In the genomic region with DNA sequence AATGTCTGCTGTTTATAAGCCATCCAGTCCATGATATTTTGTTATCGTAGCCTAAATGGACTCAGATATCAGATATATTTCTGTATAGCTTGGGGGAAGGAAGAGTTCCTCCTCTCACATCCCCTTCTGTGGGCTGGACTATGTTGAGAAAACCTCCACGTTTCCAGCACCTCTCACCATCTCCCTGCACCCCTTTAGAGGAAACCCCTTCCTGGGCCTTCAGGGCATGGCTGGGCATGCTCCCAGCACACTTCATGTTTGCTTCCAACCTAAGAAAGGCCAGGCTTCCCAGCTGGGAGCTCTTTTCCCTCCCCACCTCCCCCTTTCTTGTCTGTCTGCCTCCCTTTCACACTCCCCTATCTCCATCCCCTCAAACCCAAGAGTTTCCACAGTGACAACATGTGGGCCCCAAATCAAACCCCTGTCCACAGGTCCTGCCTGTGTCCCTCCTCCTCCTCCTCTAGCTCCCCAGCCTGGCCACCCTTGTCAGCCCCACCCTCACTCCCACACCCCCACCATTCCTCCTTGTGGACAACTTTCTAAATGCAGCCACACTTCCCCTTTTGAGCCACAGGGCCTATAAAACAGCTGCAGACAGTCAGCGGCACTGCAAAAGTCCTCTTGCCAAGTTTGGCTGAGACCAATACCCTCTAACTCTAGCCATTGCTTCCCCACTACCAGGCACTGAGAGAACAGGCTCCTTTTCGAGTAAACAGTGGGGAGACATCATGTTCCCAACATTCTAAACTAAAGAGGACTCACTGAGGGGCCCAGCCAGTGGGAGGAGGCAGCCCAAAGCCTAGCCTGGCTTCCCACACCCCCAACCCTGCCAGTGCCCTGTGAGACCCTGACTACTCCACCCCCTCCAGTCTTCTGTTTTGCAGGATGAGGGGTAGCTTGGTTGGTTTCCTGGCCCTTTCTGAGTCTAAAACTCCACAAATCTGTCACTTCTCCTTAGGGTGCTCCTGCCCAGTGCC, we compare ENCODE assay signal across 2 cellular contexts.
A peak's percentile ranks its signal among the peaks of the same experiment; 100 is the strongest.
TF ChIP-seq lines count a peak whose summit lies in the region.

No MANE protein-coding gene starts in this region.

TF ChIP-seq in K562, 482 proteins besides CTCF, POLR2A, EP300 and RAD21 (continues in another document):
- TF ChIP-seq, protein P1, sequence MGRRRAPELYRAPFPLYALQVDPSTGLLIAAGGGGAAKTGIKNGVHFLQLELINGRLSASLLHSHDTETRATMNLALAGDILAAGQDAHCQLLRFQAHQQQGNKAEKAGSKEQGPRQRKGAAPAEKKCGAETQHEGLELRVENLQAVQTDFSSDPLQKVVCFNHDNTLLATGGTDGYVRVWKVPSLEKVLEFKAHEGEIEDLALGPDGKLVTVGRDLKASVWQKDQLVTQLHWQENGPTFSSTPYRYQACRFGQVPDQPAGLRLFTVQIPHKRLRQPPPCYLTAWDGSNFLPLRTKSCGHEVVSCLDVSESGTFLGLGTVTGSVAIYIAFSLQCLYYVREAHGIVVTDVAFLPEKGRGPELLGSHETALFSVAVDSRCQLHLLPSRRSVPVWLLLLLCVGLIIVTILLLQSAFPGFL (CRISPR knock-in tag; IDR thresholded peaks at IDR 0.05) = no peak
- TF ChIP-seq ELF4 (CRISPR knock-in tag; IDR thresholded peaks at IDR 0.05) (0 out of 2 replicates have a peak, but pooled peaks have one; percentile 17), JUND (IDR thresholded peaks at IDR 0.05; ENCODE audit: borderline replicate concordance, low read depth, low read length) (0 out of 2 replicates have a peak, but pooled peaks have one; percentile 23), JUND (tag; IDR thresholded peaks at IDR 0.05; ENCODE audit: borderline replicate concordance, low read depth, low read length) (peak; percentile 30; the same call in 1 of the 3 replicates), FOXK2 (conservative IDR thresholded peaks at IDR 0.05 in 1 of 2, IDR thresholded peaks at IDR 0.05 in 1 of 2; ENCODE audit: low read depth in 2 of 2) (peak; percentile 68 to 78), DPF2 (IDR thresholded peaks at IDR 0.05) (peak; percentile 37; the same call in 1 of the 2 replicates), EGR1 (conservative IDR thresholded peaks at IDR 0.05) (peak; percentile 65), HDAC1 (IDR thresholded peaks at IDR 0.05) (peak in 1 of 2 experiments; percentile 36; a peak in 1 of 4 replicates), E2F3 (CRISPR knock-in tag; IDR thresholded peaks at IDR 0.05) (no peak), TAL1 (IDR thresholded peaks at IDR 0.05) (0 out of 2 replicates have a peak, but pooled peaks have one; percentile 3), ZFX (CRISPR knock-in tag; IDR thresholded peaks at IDR 0.05) (peak; percentile 65)
- TF ChIP-seq, protein P2, sequence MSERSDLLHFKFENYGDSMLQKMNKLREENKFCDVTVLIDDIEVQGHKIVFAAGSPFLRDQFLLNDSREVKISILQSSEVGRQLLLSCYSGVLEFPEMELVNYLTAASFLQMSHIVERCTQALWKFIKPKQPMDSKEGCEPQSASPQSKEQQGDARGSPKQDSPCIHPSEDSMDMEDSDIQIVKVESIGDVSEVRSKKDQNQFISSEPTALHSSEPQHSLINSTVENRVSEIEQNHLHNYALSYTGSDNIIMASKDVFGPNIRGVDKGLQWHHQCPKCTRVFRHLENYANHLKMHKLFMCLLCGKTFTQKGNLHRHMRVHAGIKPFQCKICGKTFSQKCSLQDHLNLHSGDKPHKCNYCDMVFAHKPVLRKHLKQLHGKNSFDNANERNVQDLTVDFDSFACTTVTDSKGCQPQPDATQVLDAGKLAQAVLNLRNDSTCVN (CRISPR knock-in tag; IDR thresholded peaks at IDR 0.05) = peak; percentile 76; the same call in 1 of the 2 replicates
- TF ChIP-seq, protein P3, sequence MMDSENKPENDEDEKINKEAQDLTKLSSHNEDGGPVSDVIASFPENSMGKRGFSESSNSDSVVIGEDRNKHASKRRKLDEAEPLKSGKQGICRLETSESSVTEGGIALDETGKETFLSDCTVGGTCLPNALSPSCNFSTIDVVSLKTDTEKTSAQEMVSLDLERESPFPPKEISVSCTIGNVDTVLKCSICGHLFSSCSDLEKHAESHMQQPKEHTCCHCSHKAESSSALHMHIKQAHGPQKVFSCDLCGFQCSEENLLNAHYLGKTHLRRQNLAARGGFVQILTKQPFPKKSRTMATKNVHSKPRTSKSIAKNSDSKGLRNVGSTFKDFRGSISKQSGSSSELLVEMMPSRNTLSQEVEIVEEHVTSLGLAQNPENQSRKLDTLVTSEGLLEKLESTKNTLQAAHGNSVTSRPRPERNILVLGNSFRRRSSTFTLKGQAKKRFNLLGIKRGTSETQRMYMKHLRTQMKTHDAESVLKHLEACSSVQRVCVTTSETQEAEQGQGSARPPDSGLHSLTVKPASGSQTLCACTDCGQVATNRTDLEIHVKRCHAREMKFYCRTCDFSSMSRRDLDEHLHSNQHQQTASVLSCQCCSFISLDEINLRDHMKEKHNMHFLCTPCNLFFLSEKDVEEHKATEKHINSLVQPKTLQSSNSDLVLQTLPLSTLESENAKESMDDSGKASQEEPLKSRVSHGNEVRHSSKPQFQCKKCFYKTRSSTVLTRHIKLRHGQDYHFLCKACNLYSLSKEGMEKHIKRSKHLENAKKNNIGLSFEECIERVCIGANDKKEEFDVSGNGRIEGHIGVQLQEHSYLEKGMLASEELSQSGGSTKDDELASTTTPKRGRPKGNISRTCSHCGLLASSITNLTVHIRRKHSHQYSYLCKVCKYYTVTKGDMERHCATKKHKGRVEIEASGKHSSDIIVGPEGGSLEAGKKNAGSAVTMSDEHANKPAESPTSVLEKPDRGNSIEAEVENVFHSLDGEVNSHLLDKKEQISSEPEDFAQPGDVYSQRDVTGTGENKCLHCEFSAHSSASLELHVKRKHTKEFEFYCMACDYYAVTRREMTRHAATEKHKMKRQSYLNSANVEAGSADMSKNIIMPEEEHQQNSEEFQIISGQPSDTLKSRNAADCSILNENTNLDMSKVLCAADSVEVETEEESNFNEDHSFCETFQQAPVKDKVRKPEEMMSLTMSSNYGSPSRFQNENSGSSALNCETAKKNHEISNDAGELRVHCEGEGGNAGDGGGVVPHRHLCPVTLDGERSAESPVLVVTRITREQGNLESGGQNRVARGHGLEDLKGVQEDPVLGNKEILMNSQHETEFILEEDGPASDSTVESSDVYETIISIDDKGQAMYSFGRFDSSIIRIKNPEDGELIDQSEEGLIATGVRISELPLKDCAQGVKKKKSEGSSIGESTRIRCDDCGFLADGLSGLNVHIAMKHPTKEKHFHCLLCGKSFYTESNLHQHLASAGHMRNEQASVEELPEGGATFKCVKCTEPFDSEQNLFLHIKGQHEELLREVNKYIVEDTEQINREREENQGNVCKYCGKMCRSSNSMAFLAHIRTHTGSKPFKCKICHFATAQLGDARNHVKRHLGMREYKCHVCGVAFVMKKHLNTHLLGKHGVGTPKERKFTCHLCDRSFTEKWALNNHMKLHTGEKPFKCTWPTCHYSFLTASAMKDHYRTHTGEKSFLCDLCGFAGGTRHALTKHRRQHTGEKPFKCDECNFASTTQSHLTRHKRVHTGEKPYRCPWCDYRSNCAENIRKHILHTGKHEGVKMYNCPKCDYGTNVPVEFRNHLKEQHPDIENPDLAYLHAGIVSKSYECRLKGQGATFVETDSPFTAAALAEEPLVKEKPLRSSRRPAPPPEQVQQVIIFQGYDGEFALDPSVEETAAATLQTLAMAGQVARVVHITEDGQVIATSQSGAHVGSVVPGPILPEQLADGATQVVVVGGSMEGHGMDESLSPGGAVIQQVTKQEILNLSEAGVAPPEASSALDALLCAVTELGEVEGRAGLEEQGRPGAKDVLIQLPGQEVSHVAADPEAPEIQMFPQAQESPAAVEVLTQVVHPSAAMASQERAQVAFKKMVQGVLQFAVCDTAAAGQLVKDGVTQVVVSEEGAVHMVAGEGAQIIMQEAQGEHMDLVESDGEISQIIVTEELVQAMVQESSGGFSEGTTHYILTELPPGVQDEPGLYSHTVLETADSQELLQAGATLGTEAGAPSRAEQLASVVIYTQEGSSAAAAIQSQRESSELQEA (IDR thresholded peaks at IDR 0.05; ENCODE audit: low read depth) = no peak

TF ChIP-seq in liver, 16 proteins besides CTCF, POLR2A, EP300 and RAD21 (continued from another document):
- TF ChIP-seq, protein P4, sequence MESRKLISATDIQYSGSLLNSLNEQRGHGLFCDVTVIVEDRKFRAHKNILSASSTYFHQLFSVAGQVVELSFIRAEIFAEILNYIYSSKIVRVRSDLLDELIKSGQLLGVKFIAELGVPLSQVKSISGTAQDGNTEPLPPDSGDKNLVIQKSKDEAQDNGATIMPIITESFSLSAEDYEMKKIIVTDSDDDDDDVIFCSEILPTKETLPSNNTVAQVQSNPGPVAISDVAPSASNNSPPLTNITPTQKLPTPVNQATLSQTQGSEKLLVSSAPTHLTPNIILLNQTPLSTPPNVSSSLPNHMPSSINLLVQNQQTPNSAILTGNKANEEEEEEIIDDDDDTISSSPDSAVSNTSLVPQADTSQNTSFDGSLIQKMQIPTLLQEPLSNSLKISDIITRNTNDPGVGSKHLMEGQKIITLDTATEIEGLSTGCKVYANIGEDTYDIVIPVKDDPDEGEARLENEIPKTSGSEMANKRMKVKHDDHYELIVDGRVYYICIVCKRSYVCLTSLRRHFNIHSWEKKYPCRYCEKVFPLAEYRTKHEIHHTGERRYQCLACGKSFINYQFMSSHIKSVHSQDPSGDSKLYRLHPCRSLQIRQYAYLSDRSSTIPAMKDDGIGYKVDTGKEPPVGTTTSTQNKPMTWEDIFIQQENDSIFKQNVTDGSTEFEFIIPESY (IDR thresholded peaks at IDR 0.05) = no peak
- TF ChIP-seq, protein P5, sequence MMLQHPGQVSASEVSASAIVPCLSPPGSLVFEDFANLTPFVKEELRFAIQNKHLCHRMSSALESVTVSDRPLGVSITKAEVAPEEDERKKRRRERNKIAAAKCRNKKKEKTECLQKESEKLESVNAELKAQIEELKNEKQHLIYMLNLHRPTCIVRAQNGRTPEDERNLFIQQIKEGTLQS (IDR thresholded peaks at IDR 0.05) = no peak
- peak; percentile 39 for TF ChIP-seq SP1 (IDR thresholded peaks at IDR 0.05)
- TF ChIP-seq, protein P6, sequence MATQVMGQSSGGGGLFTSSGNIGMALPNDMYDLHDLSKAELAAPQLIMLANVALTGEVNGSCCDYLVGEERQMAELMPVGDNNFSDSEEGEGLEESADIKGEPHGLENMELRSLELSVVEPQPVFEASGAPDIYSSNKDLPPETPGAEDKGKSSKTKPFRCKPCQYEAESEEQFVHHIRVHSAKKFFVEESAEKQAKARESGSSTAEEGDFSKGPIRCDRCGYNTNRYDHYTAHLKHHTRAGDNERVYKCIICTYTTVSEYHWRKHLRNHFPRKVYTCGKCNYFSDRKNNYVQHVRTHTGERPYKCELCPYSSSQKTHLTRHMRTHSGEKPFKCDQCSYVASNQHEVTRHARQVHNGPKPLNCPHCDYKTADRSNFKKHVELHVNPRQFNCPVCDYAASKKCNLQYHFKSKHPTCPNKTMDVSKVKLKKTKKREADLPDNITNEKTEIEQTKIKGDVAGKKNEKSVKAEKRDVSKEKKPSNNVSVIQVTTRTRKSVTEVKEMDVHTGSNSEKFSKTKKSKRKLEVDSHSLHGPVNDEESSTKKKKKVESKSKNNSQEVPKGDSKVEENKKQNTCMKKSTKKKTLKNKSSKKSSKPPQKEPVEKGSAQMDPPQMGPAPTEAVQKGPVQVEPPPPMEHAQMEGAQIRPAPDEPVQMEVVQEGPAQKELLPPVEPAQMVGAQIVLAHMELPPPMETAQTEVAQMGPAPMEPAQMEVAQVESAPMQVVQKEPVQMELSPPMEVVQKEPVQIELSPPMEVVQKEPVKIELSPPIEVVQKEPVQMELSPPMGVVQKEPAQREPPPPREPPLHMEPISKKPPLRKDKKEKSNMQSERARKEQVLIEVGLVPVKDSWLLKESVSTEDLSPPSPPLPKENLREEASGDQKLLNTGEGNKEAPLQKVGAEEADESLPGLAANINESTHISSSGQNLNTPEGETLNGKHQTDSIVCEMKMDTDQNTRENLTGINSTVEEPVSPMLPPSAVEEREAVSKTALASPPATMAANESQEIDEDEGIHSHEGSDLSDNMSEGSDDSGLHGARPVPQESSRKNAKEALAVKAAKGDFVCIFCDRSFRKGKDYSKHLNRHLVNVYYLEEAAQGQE (IDR thresholded peaks at IDR 0.05) = no peak
- TF ChIP-seq, protein P7, sequence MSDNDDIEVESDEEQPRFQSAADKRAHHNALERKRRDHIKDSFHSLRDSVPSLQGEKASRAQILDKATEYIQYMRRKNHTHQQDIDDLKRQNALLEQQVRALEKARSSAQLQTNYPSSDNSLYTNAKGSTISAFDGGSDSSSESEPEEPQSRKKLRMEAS (IDR thresholded peaks at IDR 0.05) = no peak
- no peak for TF ChIP-seq HNF4A (conservative IDR thresholded peaks at IDR 0.05)
- peak; percentile 17 for TF ChIP-seq NR2F2 (IDR thresholded peaks at IDR 0.05)
- no peak for TF ChIP-seq TAF1 (conservative IDR thresholded peaks at IDR 0.05)
- no peak for TF ChIP-seq EGR1 (IDR thresholded peaks at IDR 0.05; ENCODE audit: low read depth in 2 of 2)
- no peak for TF ChIP-seq HNF4G (IDR thresholded peaks at IDR 0.05)
- TF ChIP-seq GABPA (IDR thresholded peaks at IDR 0.05 in 1 of 2, conservative IDR thresholded peaks at IDR 0.05 in 1 of 2) = no peak
- no peak for TF ChIP-seq YY1 (IDR thresholded peaks at IDR 0.05)
- TF ChIP-seq JUND (IDR thresholded peaks at IDR 0.05) = no peak
- no peak for TF ChIP-seq FOXA1 (IDR thresholded peaks at IDR 0.05)
- no peak for TF ChIP-seq FOXA2 (IDR thresholded peaks at IDR 0.05)
